ENCODE assay signal across 22 cellular contexts in the genomic region with DNA sequence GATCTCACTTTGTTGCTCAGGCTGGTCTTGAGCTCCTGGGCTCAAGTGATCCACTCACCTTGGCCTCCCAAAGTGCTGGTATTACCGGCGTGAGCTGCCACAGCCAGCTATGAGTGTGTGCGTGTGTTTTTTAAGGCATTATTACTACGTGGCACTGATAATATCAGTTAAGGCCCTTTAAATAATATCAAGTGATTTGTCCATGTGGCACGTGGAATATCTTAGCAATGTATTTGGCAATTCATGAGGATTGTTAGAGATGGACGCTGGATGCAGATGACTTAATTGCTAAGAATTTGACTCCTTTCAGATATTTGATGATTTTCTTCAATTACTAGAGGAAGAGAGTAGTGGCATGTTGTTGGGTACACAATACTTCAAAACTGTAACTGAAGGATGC. TPM values are rescaled to one million over a fixed set of nuclear protein-coding genes. Genes with fewer than 3 reads are reported as not detected.
DNase-seq lines count a peak whose midpoint lies in the region; ATAC-seq, FAIRE-seq and TF ChIP-seq lines count a peak whose summit lies in the region.
"Had no signal": no experiment of that assay in that cellular context is flagged by ENCODE, and none has a peak within 500 bp of the region (broad histone marks: within the 10 kb centered on the region; RNA-seq: fewer than 3 reads in every experiment).

No MANE protein-coding gene starts in this region.

- H3K4me1 ChIP-seq in left ventricle myocardium inferior, result peaks cover 45% of the 10 kb centered on the region
- H3K4me1 ChIP-seq: SJCRH30 had no signal

- H3K9me3 ChIP-seq in left ventricle myocardium inferior (replicated peaks), result no peaks in the 10 kb centered on the region
- H3K9me3 ChIP-seq: SJCRH30 had no signal

- H3K4me1 Mint-ChIP-seq in activated T-cell treated with anti-CD3 and anti-CD28 coated beads, Interleukin-2, amount 50 U/mL, for 24 hours (ENCODE audit: low read depth), result no peaks in the 10 kb centered on the region
- no peaks in the 10 kb centered on the region for H3K4me1 Mint-ChIP-seq in activated CD4-positive, alpha-beta T cell treated with anti-CD3 and anti-CD28 coated beads, Interleukin-2, amount 10 ng/mL, durations not matched to agents 24 days and 14 days
- H3K4me1 Mint-ChIP-seq: CD8-positive, alpha-beta memory T cell had no signal

- intact Hi-C loops in left ventricle myocardium inferior (cut with micrococcal nuclease), result no loop called here
- intact Hi-C loops in Right ventricle myocardium inferior (cut with DNase I), result loop anchor here (1.0 kb wide), 1 partner anchor 28 kb away; no protein-coding TSS in a partner anchor
- intact Hi-C loops in activated CD4-positive, alpha-beta T cell treated with anti-CD3 and anti-CD28 coated beads, Interleukin-2, amount 10 ng/mL, durations not matched to agents 24 days and 14 days (cut with micrococcal nuclease), result no loop called here

- H3K27me3 Mint-ChIP-seq in activated T-cell treated with anti-CD3 and anti-CD28 coated beads, Interleukin-2, amount 50 U/mL, for 24 hours, result peaks cover 57% of the 10 kb centered on the region
- H3K27me3 Mint-ChIP-seq in activated CD4-positive, alpha-beta T cell treated with anti-CD3 and anti-CD28 coated beads, Interleukin-2, amount 10 ng/mL, durations not matched to agents 24 days and 14 days, result peaks cover 4% of the 10 kb centered on the region

- no peaks in the 10 kb centered on the region for H3K36me3 Mint-ChIP-seq in activated T-cell treated with anti-CD3 and anti-CD28 coated beads, Interleukin-2, amount 50 U/mL, for 24 hours (ENCODE audit: low read depth)
- no peaks in the 10 kb centered on the region for H3K36me3 Mint-ChIP-seq in activated CD4-positive, alpha-beta T cell treated with anti-CD3 and anti-CD28 coated beads, Interleukin-2, amount 10 ng/mL, durations not matched to agents 24 days and 14 days (ENCODE audit: low read depth)
- H3K36me3 Mint-ChIP-seq: CD8-positive, alpha-beta memory T cell had no signal

- H3K4me3 ChIP-seq in left ventricle myocardium inferior, result peak overlapping the region; percentile 46
- H3K4me3 ChIP-seq: GM23338, PC-9, SJCRH30 had no signal

- H3K27ac ChIP-seq in left ventricle myocardium inferior (replicated peaks), result peak overlapping the region; percentile 91
- H3K27ac ChIP-seq: PC-9, RWPE1, SJCRH30 had no signal

- no peaks in the 10 kb centered on the region for H3K9me3 Mint-ChIP-seq in activated T-cell treated with anti-CD3 and anti-CD28 coated beads, Interleukin-2, amount 50 U/mL, for 24 hours
- no peaks in the 10 kb centered on the region for H3K9me3 Mint-ChIP-seq in activated CD4-positive, alpha-beta T cell treated with anti-CD3 and anti-CD28 coated beads, Interleukin-2, amount 10 ng/mL, durations not matched to agents 24 days and 14 days
- H3K9me3 Mint-ChIP-seq: CD8-positive, alpha-beta memory T cell; GM23338 had no signal

- no peak overlapping the region for H3K27ac Mint-ChIP-seq in activated T-cell treated with anti-CD3 and anti-CD28 coated beads, Interleukin-2, amount 50 U/mL, for 24 hours
- H3K27ac Mint-ChIP-seq in activated CD4-positive, alpha-beta T cell treated with anti-CD3 and anti-CD28 coated beads, Interleukin-2, amount 10 ng/mL, durations not matched to agents 24 days and 14 days, result no peak overlapping the region
- H3K27ac Mint-ChIP-seq: CD8-positive, alpha-beta memory T cell; GM23338 had no signal

- H3K4me3 Mint-ChIP-seq in activated T-cell treated with anti-CD3 and anti-CD28 coated beads, Interleukin-2, amount 50 U/mL, for 24 hours, result no peak overlapping the region
- no peak overlapping the region for H3K4me3 Mint-ChIP-seq in activated CD4-positive, alpha-beta T cell treated with anti-CD3 and anti-CD28 coated beads, Interleukin-2, amount 10 ng/mL, durations not matched to agents 24 days and 14 days
- H3K4me3 Mint-ChIP-seq: CD8-positive, alpha-beta memory T cell; GM23338 had no signal

- FAIRE-seq in HTR-8/SVneo (lab: Jason Lieb, UNC), result peak; percentile 69

- ATAC-seq in Right ventricle myocardium inferior (no peak), GM21528 (IDR thresholded peaks at IDR 0.05; ENCODE audit: low FRiP score, unreplicated experiment) (no peak)
- ATAC-seq: GM23338 had no signal

- H3K36me3 ChIP-seq in left ventricle myocardium inferior, result no peaks in the 10 kb centered on the region
- H3K36me3 ChIP-seq: SJCRH30 had no signal

- no peaks in the 10 kb centered on the region for H3K27me3 ChIP-seq in left ventricle myocardium inferior (ENCODE audit: low read depth)

- TF ChIP-seq CTCF in left ventricle myocardium inferior (IDR thresholded peaks at IDR 0.05; ENCODE audit: borderline replicate concordance), result no peak

- DNase-seq in left ventricle myocardium inferior (no peak), Right ventricle myocardium inferior (ENCODE audit: missing footprints) (no peak), HTR-8/SVneo (ENCODE audit: insufficient read length, low spot score) (no peak), fibroblast of gingiva (ENCODE audit: low read depth) (peak; percentile 45), NCI-H128 (lab: John Stamatoyannopoulos, UW; ENCODE audit: unreplicated experiment) (no peak)
- DNase-seq in activated T-cell treated with anti-CD3 and anti-CD28 coated beads, Interleukin-2, amount 50 U/mL, for 24 hours, result no peak
- DNase-seq in activated CD4-positive, alpha-beta T cell treated with anti-CD3 and anti-CD28 coated beads, Interleukin-2, amount 10 ng/mL, durations not matched to agents 24 days and 14 days, result no peak
- DNase-seq: C1 segment of cervical spinal cord; CD8-positive, alpha-beta memory T cell; DMS53; NCI-H1436; NCI-H1930; NCI-H226; NCI-H524 treated with DMSO at 0.1 percent for 48 hours; PC-9; SJCRH30 had no signal

RNA-seq across cellular contexts. Expression of a gene that starts 25.5 kb away (rescaled TPM):
- 135 TPM for total RNA-seq in left ventricle myocardium inferior
- 198 TPM for total RNA-seq in Right ventricle myocardium inferior
- total RNA-seq in activated CD4-positive, alpha-beta T cell treated with anti-CD3 and anti-CD28 coated beads, Interleukin-2, amount 10 ng/mL, durations not matched to agents 24 days and 14 days, result 0.28 and 0.45 TPM in 2 replicates
- total RNA-seq: HT-29 had no signal

RNA-seq across cellular contexts. Expression of a gene that starts 50.8 kb away (rescaled TPM):
- 0.49 TPM for total RNA-seq in left ventricle myocardium inferior
- 0.51 TPM for total RNA-seq in Right ventricle myocardium inferior
- not detected in 2 replicates for total RNA-seq in activated CD4-positive, alpha-beta T cell treated with anti-CD3 and anti-CD28 coated beads, Interleukin-2, amount 10 ng/mL, durations not matched to agents 24 days and 14 days
- total RNA-seq: A172; CD8-positive, alpha-beta memory T cell; HT-29; M059J; PC-9; SJCRH30 had no signal

Comparison
In these comparisons a context has a peak if more than half of its experiments do, and no peak if none do; other contexts are left out.
1. RNA of a gene that starts 25.5 kb away (total RNA-seq): 198 TPM in Right ventricle myocardium inferior (single experiment) and 135 TPM in left ventricle myocardium inferior (single experiment); 0.28 to 0.45 TPM in activated CD4-positive, alpha-beta T cell treated with anti-CD3 and anti-CD28 coated beads, Interleukin-2, amount 10 ng/mL, durations not matched to agents 24 days and 14 days; every median in the first group is over 10 times any median in the second.